ENCODE assay signal across 18 cellular contexts in the genomic region with DNA sequence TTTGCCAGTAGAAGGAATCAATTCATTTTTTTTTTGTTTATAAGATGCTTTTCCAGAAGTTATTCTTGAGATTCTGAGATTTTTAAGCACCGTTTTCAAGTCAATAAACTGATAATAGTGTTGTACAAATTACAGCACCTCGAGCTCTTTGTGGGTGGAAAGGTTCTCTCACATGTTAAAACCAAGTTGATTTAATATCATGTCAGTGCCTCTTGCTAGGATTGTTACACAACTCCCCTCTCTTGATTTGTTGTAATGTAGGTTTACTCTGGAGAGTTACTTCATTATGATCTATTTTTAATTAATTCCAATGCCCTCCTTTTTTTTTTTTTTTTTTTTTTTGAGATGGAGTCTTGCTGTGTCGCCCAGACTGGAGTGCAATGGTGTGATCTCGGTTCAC. TPM values are rescaled to one million over a fixed set of nuclear protein-coding genes. Genes with fewer than 3 reads are reported as not detected.
"Had no signal": no experiment of that assay in that cellular context is flagged by ENCODE, and none has a peak within 500 bp of the region (broad histone marks: within the 10 kb centered on the region; RNA-seq: fewer than 3 reads in every experiment).

No MANE protein-coding gene starts in this region.

- ATAC-seq: esophagus mucosa; stimulated activated naive B cell treated with anti-CD40 and anti-IgM and Interleukin-4, amounts not matched to agents 10 μg/mL and 1 μg/mL and 100 μg/mL, for 72 hours had no signal

- H3K27ac ChIP-seq: cardiac muscle cell, colonic mucosa, thyroid gland, uterus, VCaP had no signal

- H3K27me3 ChIP-seq: cardiac muscle cell, colonic mucosa, neutrophil, thyroid gland, uterus had no signal

- DNase-seq: activated CD4-positive, alpha-beta T cell treated with anti-CD3 and anti-CD28 coated beads for 1 hour; activated CD4-positive, alpha-beta T cell treated with anti-CD3 and anti-CD28 coated beads, Interleukin-2, amount 50 U/mL, for 4 hours; activated naive CD4-positive, alpha-beta T cell treated with anti-CD3 and anti-CD28 coated beads, Interleukin-2, amount 10 ng/mL, durations not matched to agents 7 days and 5 days; activated T-cell treated with anti-CD3 and anti-CD28 coated beads for 4 hours; colonic mucosa; islet precursor cell; midbrain; posterior cingulate gyrus; retina; stimulated activated naive B cell treated with anti-CD40 and anti-IgM and Interleukin-4, amounts not matched to agents 10 μg/mL and 1 μg/mL and 100 μg/mL, for 72 hours; thyroid gland; uterus had no signal

- H3K4me3 ChIP-seq: cardiac muscle cell, colonic mucosa, lung, thyroid gland, uterus had no signal

- H3K4me1 Mint-ChIP-seq: stimulated activated naive B cell treated with anti-CD40 and anti-IgM and Interleukin-4, amounts not matched to agents 10 μg/mL and 1 μg/mL and 100 μg/mL, for 72 hours had no signal

- H3K9me3 ChIP-seq: colonic mucosa, neutrophil, thyroid gland, uterus had no signal

- H3K4me3 Mint-ChIP-seq: activated naive CD4-positive, alpha-beta T cell treated with anti-CD3 and anti-CD28 coated beads, Interleukin-2, amount 10 ng/mL, durations not matched to agents 7 days and 5 days; stimulated activated naive B cell treated with anti-CD40 and anti-IgM and Interleukin-4, amounts not matched to agents 10 μg/mL and 1 μg/mL and 100 μg/mL, for 72 hours had no signal

- H3K27ac Mint-ChIP-seq: activated naive CD4-positive, alpha-beta T cell treated with anti-CD3 and anti-CD28 coated beads, Interleukin-2, amount 10 ng/mL, durations not matched to agents 7 days and 5 days; activated T-helper 2 cell treated with anti-CD3 and anti-CD28 coated beads, Interferon-gamma antibody, Interleukin-2, Interleukin-4, amounts not matched to agents 10 μg/mL and 5 μg/mL and 100 μg/mL, durations not matched to agents 14 hours and 24 hours and 36 hours; stimulated activated naive B cell treated with anti-CD40 and anti-IgM and Interleukin-4, amounts not matched to agents 10 μg/mL and 1 μg/mL and 100 μg/mL, for 72 hours had no signal

- H3K36me3 ChIP-seq: cardiac muscle cell, colonic mucosa, neutrophil, thyroid gland, uterus had no signal

- H3K4me1 ChIP-seq: colonic mucosa, thyroid gland, uterus had no signal

- H3K27me3 Mint-ChIP-seq: activated naive CD4-positive, alpha-beta T cell treated with anti-CD3 and anti-CD28 coated beads, Interleukin-2, amount 10 ng/mL, durations not matched to agents 7 days and 5 days; stimulated activated naive B cell treated with anti-CD40 and anti-IgM and Interleukin-4, amounts not matched to agents 10 μg/mL and 1 μg/mL and 100 μg/mL, for 72 hours had no signal

RNA-seq across cellular contexts. Expression of a gene that starts 57.1 kb away (rescaled TPM):
- total RNA-seq: activated T-helper 2 cell treated with anti-CD3 and anti-CD28 coated beads, Interferon-gamma antibody, Interleukin-2, Interleukin-4, amounts not matched to agents 10 μg/mL and 5 μg/mL and 100 μg/mL, durations not matched to agents 14 hours and 24 hours and 36 hours; colonic mucosa; esophagus mucosa; lung; thyroid gland; uterus had no signal
- polyA plus RNA-seq: lung had no signal
